Comparison of ENCODE assay signal across 17 cellular contexts in genomic region chr2:101801496-101801895, GRCh38.
"Had no signal": no experiment of that assay in that cellular context is flagged by ENCODE, and none has a peak within 500 bp of the region (broad histone marks: within the 10 kb centered on the region; RNA-seq: fewer than 3 reads in every experiment).

No MANE protein-coding gene starts in this region.

- H3K27ac Mint-ChIP-seq: activated CD4-positive, alpha-beta memory T cell treated with anti-CD3 and anti-CD28 coated beads, Interleukin-2, amount 10 ng/mL, durations not matched to agents 7 days and 5 days; activated CD4-positive, alpha-beta T cell treated with anti-CD3 and anti-CD28 coated beads for 36 hours; activated naive CD4-positive, alpha-beta T cell treated with anti-CD3 and anti-CD28 coated beads for 36 hours had no signal

- H3K9me3 Mint-ChIP-seq: activated CD4-positive, alpha-beta memory T cell treated with anti-CD3 and anti-CD28 coated beads, Interleukin-2, amount 10 ng/mL, durations not matched to agents 7 days and 5 days; activated naive CD4-positive, alpha-beta T cell treated with anti-CD3 and anti-CD28 coated beads for 36 hours; stimulated activated effector memory CD8-positive, alpha-beta T cell treated with anti-CD3 and anti-CD28 coated beads, Interleukin-12 subunit alpha, Interleukin-12 subunit beta, amount 100 ng/mL, for 72 hours had no signal

- H3K36me3 ChIP-seq: esophagus squamous epithelium, heart left ventricle, left ventricle myocardium inferior, SJSA1, upper lobe of right lung had no signal

- H3K27ac ChIP-seq: body of pancreas, heart left ventricle, left ventricle myocardium inferior, SJSA1, upper lobe of right lung, VCaP had no signal

- H3K4me3 Mint-ChIP-seq: activated CD4-positive, alpha-beta memory T cell treated with anti-CD3 and anti-CD28 coated beads, Interleukin-2, amount 10 ng/mL, durations not matched to agents 7 days and 5 days; activated CD4-positive, alpha-beta T cell treated with anti-CD3 and anti-CD28 coated beads for 36 hours; activated naive CD4-positive, alpha-beta T cell treated with anti-CD3 and anti-CD28 coated beads for 36 hours; stimulated activated effector memory CD8-positive, alpha-beta T cell treated with anti-CD3 and anti-CD28 coated beads, Interleukin-12 subunit alpha, Interleukin-12 subunit beta, amount 100 ng/mL, for 72 hours had no signal

- H3K27me3 ChIP-seq: body of pancreas, esophagus squamous epithelium, heart left ventricle, SJSA1, upper lobe of right lung had no signal

- H3K27me3 Mint-ChIP-seq: activated CD4-positive, alpha-beta memory T cell treated with anti-CD3 and anti-CD28 coated beads, Interleukin-2, amount 10 ng/mL, durations not matched to agents 7 days and 5 days; activated CD4-positive, alpha-beta T cell treated with anti-CD3 and anti-CD28 coated beads for 36 hours had no signal

- ATAC-seq: activated CD4-positive, alpha-beta T cell treated with anti-CD3 and anti-CD28 coated beads for 36 hours; heart left ventricle; stimulated activated effector memory CD8-positive, alpha-beta T cell treated with anti-CD3 and anti-CD28 coated beads, Interleukin-12 subunit alpha, Interleukin-12 subunit beta, amount 100 ng/mL, for 72 hours had no signal

- DNase-seq: activated CD4-positive, alpha-beta memory T cell treated with anti-CD3 and anti-CD28 coated beads, Interleukin-2, amount 10 ng/mL, durations not matched to agents 7 days and 5 days; activated CD4-positive, alpha-beta T cell treated with anti-CD3 and anti-CD28 coated beads for 36 hours; activated CD8-positive, alpha-beta memory T cell treated with anti-CD3 and anti-CD28 coated beads, Interleukin-2, amount 50 U/mL, for 4 hours; activated naive CD4-positive, alpha-beta T cell treated with anti-CD3 and anti-CD28 coated beads for 36 hours; body of pancreas; cerebellar nuclear complex; dermis blood vessel endothelial cell; esophagus squamous epithelium; foreskin fibroblast; heart left ventricle; left ventricle myocardium inferior; posterior cingulate gyrus; right cardiac atrium; upper lobe of right lung had no signal

- H3K4me3 ChIP-seq: body of pancreas, esophagus squamous epithelium, heart left ventricle, left ventricle myocardium inferior, SJSA1, upper lobe of right lung had no signal

- H3K36me3 Mint-ChIP-seq: stimulated activated effector memory CD8-positive, alpha-beta T cell treated with anti-CD3 and anti-CD28 coated beads, Interleukin-12 subunit alpha, Interleukin-12 subunit beta, amount 100 ng/mL, for 72 hours had no signal

- H3K9me3 ChIP-seq: body of pancreas, esophagus squamous epithelium, heart left ventricle, left ventricle myocardium inferior, SJSA1, upper lobe of right lung had no signal
